Comparison of ENCODE assay signal across 10 cellular contexts in the genomic region with DNA sequence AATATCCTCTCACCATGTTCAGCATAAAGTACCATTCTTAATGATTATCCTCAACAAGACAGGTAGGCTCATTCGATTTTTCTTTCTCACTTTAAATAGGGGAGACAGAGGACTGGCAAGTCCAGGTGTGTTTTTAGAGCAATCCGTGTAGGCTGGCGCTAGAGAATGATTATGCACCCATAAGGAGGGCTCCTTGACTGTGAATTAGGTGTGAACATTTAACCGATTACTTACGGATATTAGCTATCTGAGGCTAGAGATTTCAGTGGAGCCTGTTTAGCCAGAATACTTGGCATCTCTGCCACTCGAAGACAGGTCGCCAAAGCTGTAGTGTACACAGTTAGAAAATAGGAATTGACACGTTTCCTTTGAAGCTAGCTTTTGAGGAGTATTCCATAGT. TPM values are rescaled to one million over a fixed set of nuclear protein-coding genes. Genes with fewer than 3 reads are reported as not detected.
DNase-seq lines count a peak whose midpoint lies in the region; ATAC-seq and TF ChIP-seq lines count a peak whose summit lies in the region.
"Had no signal": no experiment of that assay in that cellular context is flagged by ENCODE, and none has a peak within 500 bp of the region (broad histone marks: within the 10 kb centered on the region; RNA-seq: fewer than 3 reads in every experiment).

No MANE protein-coding gene starts in this region.

- 89 to 97% methylated on average over 7 to 8 of the region's 8 CpGs for whole genome bisulfite sequencing in endodermal cell (ENCODE audit: insufficient coverage in 1 of 2, insufficient read length in 1 of 2), 2 experiments

- H3K36me3 ChIP-seq in OCI-LY1 (ENCODE audit: insufficient read depth, low read length) = peaks cover 21% of the 10 kb centered on the region
- peaks cover 29% of the 10 kb centered on the region for H3K36me3 ChIP-seq in endodermal cell (ENCODE audit: control insufficient read depth, insufficient read depth, low read length)
- H3K36me3 ChIP-seq in rectal smooth muscle tissue (ENCODE audit: control insufficient read depth, insufficient read depth, low read length) = peaks cover 3% of the 10 kb centered on the region
- H3K36me3 ChIP-seq: ovary had no signal

- in situ Hi-C loops in G401 (cut with HindIII; ENCODE audit: low sequenced_read_pairs) = no loop called here

- H3K4me3 Mint-ChIP-seq in endodermal cell = peak overlapping the region; percentile 69

- H3K9me3 Mint-ChIP-seq in endodermal cell = peaks cover 17% of the 10 kb centered on the region

- H3K36me3 Mint-ChIP-seq in endodermal cell (ENCODE audit: low read depth) = peaks cover 31% of the 10 kb centered on the region

- H2AFZ ChIP-seq in OCI-LY1 (ENCODE audit: low read length) = no peak overlapping the region

- H3K9me3 ChIP-seq in OCI-LY1 (ENCODE audit: low read length) (peaks cover 2% of the 10 kb centered on the region; the same call in 1 of the 2 replicates), endodermal cell (ENCODE audit: control insufficient read depth, low read length) (peaks cover 12% of the 10 kb centered on the region)
- H3K9me3 ChIP-seq: ovary had no signal

- H3K27ac ChIP-seq in OCI-LY1 (ENCODE audit: low read depth, low read length, poor library complexity, severe bottlenecking) (peak overlapping the region; percentile 95), endodermal cell (ENCODE audit: low read depth, low read length) (no peak overlapping the region), rectal smooth muscle tissue (ENCODE audit: low read depth, low read length) (no peak overlapping the region)
- H3K27ac ChIP-seq: ovary had no signal

- peaks cover 16% of the 10 kb centered on the region for H3F3A ChIP-seq in OCI-LY1 (ENCODE audit: insufficient read depth, low read length)

- H3K4me3 ChIP-seq in OCI-LY1 (ENCODE audit: low read depth, low read length, poor library complexity, severe bottlenecking) (peak overlapping the region; percentile 96), endodermal cell (ENCODE audit: low read length) (no peak overlapping the region), rectal smooth muscle tissue (ENCODE audit: low read length) (peak overlapping the region; percentile 35)

- peak overlapping the region; percentile 24 for H3K27ac Mint-ChIP-seq in endodermal cell

- H3K27me3 Mint-ChIP-seq in endodermal cell (ENCODE audit: insufficient read depth) = peaks cover 2% of the 10 kb centered on the region

- peaks cover 18% of the 10 kb centered on the region for H3K79me2 ChIP-seq in OCI-LY1 (ENCODE audit: insufficient read depth, low read length)

- H3K4me2 ChIP-seq in OCI-LY1 (ENCODE audit: low read length) = peak overlapping the region; percentile 87

- peak overlapping the region; percentile 89; the same call in 1 of the 2 replicates for H3K9ac ChIP-seq in OCI-LY1 (ENCODE audit: low read length)
- H3K9ac ChIP-seq in endodermal cell (ENCODE audit: extremely low read depth, low read length, poor library complexity, severe bottlenecking) = no peak overlapping the region
- H3K9ac ChIP-seq in rectal smooth muscle tissue (ENCODE audit: low read length) = no peak overlapping the region

- no peaks in the 10 kb centered on the region for H3K9me2 ChIP-seq in OCI-LY1 (ENCODE audit: low read depth, low read length)

- peak; percentile 56 for DNase-seq in G401 (ENCODE audit: low spot score)
- DNase-seq in endodermal cell = no peak
- DNase-seq in pons (ENCODE audit: low spot score) = no peak
- DNase-seq in NCI-H82 (lab: John Stamatoyannopoulos, UW) = no peak

- no peaks in the 10 kb centered on the region for H4K20me1 ChIP-seq in OCI-LY1 (ENCODE audit: insufficient read depth, low read length)

- no peak for TF ChIP-seq CTCF in OCI-LY1 (IDR thresholded peaks at IDR 0.05; ENCODE audit: low read length)
- no peak for TF ChIP-seq CTCF in endodermal cell (conservative IDR thresholded peaks at IDR 0.05)

- H3K27me3 ChIP-seq in OCI-LY1 (ENCODE audit: insufficient read depth, low read length) = no peaks in the 10 kb centered on the region
- H3K27me3 ChIP-seq in endodermal cell (ENCODE audit: control insufficient read depth, insufficient read depth, low read length, poor library complexity, severe bottlenecking) = no peaks in the 10 kb centered on the region
- H3K27me3 ChIP-seq in rectal smooth muscle tissue (ENCODE audit: control insufficient read depth, insufficient read depth, low read length) = no peaks in the 10 kb centered on the region
- H3K27me3 ChIP-seq: MG63, ovary had no signal

- peaks cover 70% of the 10 kb centered on the region for H3K4me1 ChIP-seq in OCI-LY1 (ENCODE audit: insufficient read depth, low read length, severe bottlenecking)
- peaks cover 9% of the 10 kb centered on the region for H3K4me1 ChIP-seq in endodermal cell (ENCODE audit: control insufficient read depth, insufficient read depth, low read length)
- H3K4me1 ChIP-seq in rectal smooth muscle tissue (ENCODE audit: control insufficient read depth, insufficient read depth, low read length) = peaks cover 5% of the 10 kb centered on the region

- ATAC-seq in GM19467 (IDR thresholded peaks at IDR 0.05; ENCODE audit: unreplicated experiment) (no peak), HG02885 (IDR thresholded peaks at IDR 0.05; ENCODE audit: poor library complexity, unreplicated experiment) (no peak)

- H3K4me1 Mint-ChIP-seq in endodermal cell = peaks cover 43% of the 10 kb centered on the region

RNA-seq across cellular contexts. Expression of gene SEC14L1, which starts 1.9 kb away (rescaled TPM):
- total RNA-seq in G401 (2014; rRNA removed; shearing (Covaris generic)) = 48.1 and 58.3 TPM in 2 replicates
- 10 to 100 TPM; 77.0 to 87.4 TPM for total RNA-seq in endodermal cell
- polyA plus RNA-seq in endodermal cell (2013, experiment 1 of 2) = 104 TPM
- polyA plus RNA-seq in endodermal cell (2013, experiment 2 of 2) = 90.5 TPM
